1 cellular context compared by ENCODE assay signal in the genomic region with DNA sequence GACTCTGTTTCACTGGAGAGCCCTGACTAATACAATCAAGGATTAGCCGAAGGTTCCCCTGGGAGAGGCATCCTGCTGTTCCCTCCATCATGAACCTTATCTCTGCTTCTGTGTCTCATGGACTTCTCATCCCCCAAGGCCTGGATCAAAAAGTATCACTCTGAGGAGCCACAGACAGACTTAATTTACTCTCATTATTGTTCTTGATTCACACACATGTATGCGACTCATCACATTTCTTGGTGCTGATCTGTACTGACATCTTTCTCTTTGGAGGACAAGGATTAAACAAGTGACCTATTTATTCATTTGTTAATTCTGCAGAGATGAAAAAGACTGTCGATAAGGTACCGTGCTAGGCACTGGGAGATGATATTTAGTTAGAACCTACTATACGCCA.
TF ChIP-seq lines count a peak whose summit lies in the region.

No MANE protein-coding gene starts in this region.

TF ChIP-seq in SK-N-SH treated with all-trans-retinoic acid at 6 μM for 48 hours, 23 proteins besides CTCF, POLR2A, EP300 and RAD21 (continued from another document):
- TF ChIP-seq, protein P1, sequence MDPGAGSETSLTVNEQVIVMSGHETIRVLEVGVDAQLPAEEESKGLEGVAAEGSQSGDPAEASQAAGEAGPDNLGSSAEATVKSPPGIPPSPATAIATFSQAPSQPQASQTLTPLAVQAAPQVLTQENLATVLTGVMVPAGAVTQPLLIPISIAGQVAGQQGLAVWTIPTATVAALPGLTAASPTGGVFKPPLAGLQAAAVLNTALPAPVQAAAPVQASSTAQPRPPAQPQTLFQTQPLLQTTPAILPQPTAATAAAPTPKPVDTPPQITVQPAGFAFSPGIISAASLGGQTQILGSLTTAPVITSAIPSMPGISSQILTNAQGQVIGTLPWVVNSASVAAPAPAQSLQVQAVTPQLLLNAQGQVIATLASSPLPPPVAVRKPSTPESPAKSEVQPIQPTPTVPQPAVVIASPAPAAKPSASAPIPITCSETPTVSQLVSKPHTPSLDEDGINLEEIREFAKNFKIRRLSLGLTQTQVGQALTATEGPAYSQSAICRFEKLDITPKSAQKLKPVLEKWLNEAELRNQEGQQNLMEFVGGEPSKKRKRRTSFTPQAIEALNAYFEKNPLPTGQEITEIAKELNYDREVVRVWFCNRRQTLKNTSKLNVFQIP (CRISPR knock-in tag; IDR thresholded peaks at IDR 0.05; ENCODE audit: borderline replicate concordance, low read depth), result no peak
- TF ChIP-seq, protein P2, sequence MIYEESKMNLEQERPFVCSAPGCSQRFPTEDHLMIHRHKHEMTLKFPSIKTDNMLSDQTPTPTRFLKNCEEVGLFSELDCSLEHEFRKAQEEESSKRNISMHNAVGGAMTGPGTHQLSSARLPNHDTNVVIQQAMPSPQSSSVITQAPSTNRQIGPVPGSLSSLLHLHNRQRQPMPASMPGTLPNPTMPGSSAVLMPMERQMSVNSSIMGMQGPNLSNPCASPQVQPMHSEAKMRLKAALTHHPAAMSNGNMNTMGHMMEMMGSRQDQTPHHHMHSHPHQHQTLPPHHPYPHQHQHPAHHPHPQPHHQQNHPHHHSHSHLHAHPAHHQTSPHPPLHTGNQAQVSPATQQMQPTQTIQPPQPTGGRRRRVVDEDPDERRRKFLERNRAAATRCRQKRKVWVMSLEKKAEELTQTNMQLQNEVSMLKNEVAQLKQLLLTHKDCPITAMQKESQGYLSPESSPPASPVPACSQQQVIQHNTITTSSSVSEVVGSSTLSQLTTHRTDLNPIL (CRISPR knock-in tag; IDR thresholded peaks at IDR 0.05; ENCODE audit: low read depth), result no peak
